Comparison of ENCODE assay signal across 8 cellular contexts in genomic region chr2:28356095-28356911, GRCh38. TPM values are rescaled to one million over a fixed set of nuclear protein-coding genes. Genes with fewer than 3 reads are reported as not detected.
A peak's percentile ranks its signal among the peaks of the same experiment; 100 is the strongest.
DNase-seq lines count a peak whose midpoint lies in the region; ATAC-seq and TF ChIP-seq lines count a peak whose summit lies in the region.

No MANE protein-coding gene starts in this region.

- H3K4me3 ChIP-seq in naive thymus-derived CD4-positive, alpha-beta T cell (ENCODE audit: low read length): no peak overlapping the region
- H3K4me3 ChIP-seq in vagina: no peak overlapping the region

- in situ Hi-C loops in ACHN (cut with HindIII; ENCODE audit: low pct_ligation_motif_present, low pct_unique_long_range_greater_than_20kb, low sequenced_read_pairs): no loop called here

- H3K4me3 Mint-ChIP-seq in naive thymus-derived CD4-positive, alpha-beta T cell: no peak overlapping the region

- peak; percentile 46 for DNase-seq in A172 (ENCODE audit: low spot score)
- peak; percentile 75 for DNase-seq in GM04503 (ENCODE audit: low read depth)
- peak; percentile 53 for DNase-seq in T1000 (lab: John Stamatoyannopoulos, UW)
- DNase-seq in fibroblast of gingiva (ENCODE audit: low read depth): peak; percentile 82
- DNase-seq in naive thymus-derived CD4-positive, alpha-beta T cell: peak in 2 of 9 donors; percentile 12 to 25
- DNase-seq in vagina (ENCODE audit: extremely low spot score in 2 of 2): no peak
- DNase-seq in ACHN: no peak

- CTCF ChIA-PET in naive thymus-derived CD4-positive, alpha-beta T cell (lab: Charles Lee): no interaction called here

- no peaks in the 10 kb centered on the region for H3K36me3 ChIP-seq in naive thymus-derived CD4-positive, alpha-beta T cell (ENCODE audit: control insufficient read depth in 2 of 3, insufficient read depth in 3 of 3, low read length in 3 of 3)
- no peaks in the 10 kb centered on the region for H3K36me3 ChIP-seq in vagina

- peak; percentile 17 for ATAC-seq in naive thymus-derived CD4-positive, alpha-beta T cell
- ATAC-seq in HG02588 (IDR thresholded peaks at IDR 0.05; ENCODE audit: unreplicated experiment): no peak

- no peak for TF ChIP-seq POLR2A in vagina (IDR thresholded peaks at IDR 0.05)

- intact Hi-C loops in naive thymus-derived CD4-positive, alpha-beta T cell (cut with micrococcal nuclease): no loop called here
- intact Hi-C loops in vagina (cut with DNase I): no loop called here

- no peaks in the 10 kb centered on the region for H3K27me3 ChIP-seq in naive thymus-derived CD4-positive, alpha-beta T cell (ENCODE audit: control insufficient read depth in 2 of 2, insufficient read depth in 2 of 2, low read length in 2 of 2)
- no peaks in the 10 kb centered on the region for H3K27me3 ChIP-seq in vagina

- no peaks in the 10 kb centered on the region for H3K9me3 ChIP-seq in naive thymus-derived CD4-positive, alpha-beta T cell (ENCODE audit: control insufficient read depth in 2 of 3, low read length in 3 of 3)
- H3K9me3 ChIP-seq in vagina: no peaks in the 10 kb centered on the region

- H3K9me3 Mint-ChIP-seq in naive thymus-derived CD4-positive, alpha-beta T cell: no peaks in the 10 kb centered on the region

- no peak for TF ChIP-seq CTCF in vagina (IDR thresholded peaks at IDR 0.05)

- POLR2A ChIA-PET in naive thymus-derived CD4-positive, alpha-beta T cell (lab: Charles Lee): no interaction called here

- H3K27me3 Mint-ChIP-seq in naive thymus-derived CD4-positive, alpha-beta T cell: peaks cover 0 to 12% (median 0%) of the 10 kb centered on the region in 5 donors

- peak overlapping the region in 1 of 9 donors; percentile 23 for H3K27ac Mint-ChIP-seq in naive thymus-derived CD4-positive, alpha-beta T cell

- H3K4me1 ChIP-seq in naive thymus-derived CD4-positive, alpha-beta T cell (ENCODE audit: control insufficient read depth in 2 of 2, insufficient read depth in 2 of 2, low read length in 2 of 2): peaks cover 24 to 29% of the 10 kb centered on the region in 2 donors
- peaks cover 67% of the 10 kb centered on the region for H3K4me1 ChIP-seq in vagina

- H3K4me1 Mint-ChIP-seq in naive thymus-derived CD4-positive, alpha-beta T cell: peaks cover 12 to 39% (median 28%) of the 10 kb centered on the region in 7 donors

- peaks cover 0 to 4% (median 0%) of the 10 kb centered on the region in 5 donors for H3K36me3 Mint-ChIP-seq in naive thymus-derived CD4-positive, alpha-beta T cell

- H3K27ac ChIP-seq in naive thymus-derived CD4-positive, alpha-beta T cell (ENCODE audit: low read depth, low read length): no peak overlapping the region
- peak overlapping the region; percentile 91 for H3K27ac ChIP-seq in vagina

RNA-seq across cellular contexts. Expression of gene FOSL2, which starts 36.4 kb away (rescaled TPM):
- 36.1 and 39.7 TPM in 2 replicates for total RNA-seq in A172 (2014; rRNA removed; shearing (Covaris generic))
- 100 to 1,000 TPM in 1 of 5 experiments, 10 to 100 TPM in 2, 1 to 10 TPM in 1, under 1 TPM in 1; 0.81 to 251 (median 33.9) TPM for total RNA-seq in naive thymus-derived CD4-positive, alpha-beta T cell
- polyA plus RNA-seq in naive thymus-derived CD4-positive, alpha-beta T cell: 1 to 10 TPM in 1 of 2 donors, under 1 TPM in 1; 0.25 to 1.3 TPM
- 213 TPM for total RNA-seq in vagina

Comparison
In these comparisons a context has a peak if more than half of its experiments do, and no peak if none do; other contexts are left out.
1. DNase-seq: peak in A172 (single experiment), GM04503 (single experiment), T1000 (single experiment) and fibroblast of gingiva (single experiment); none in vagina (0 of 2) and ACHN (single experiment).